In the genomic region with DNA sequence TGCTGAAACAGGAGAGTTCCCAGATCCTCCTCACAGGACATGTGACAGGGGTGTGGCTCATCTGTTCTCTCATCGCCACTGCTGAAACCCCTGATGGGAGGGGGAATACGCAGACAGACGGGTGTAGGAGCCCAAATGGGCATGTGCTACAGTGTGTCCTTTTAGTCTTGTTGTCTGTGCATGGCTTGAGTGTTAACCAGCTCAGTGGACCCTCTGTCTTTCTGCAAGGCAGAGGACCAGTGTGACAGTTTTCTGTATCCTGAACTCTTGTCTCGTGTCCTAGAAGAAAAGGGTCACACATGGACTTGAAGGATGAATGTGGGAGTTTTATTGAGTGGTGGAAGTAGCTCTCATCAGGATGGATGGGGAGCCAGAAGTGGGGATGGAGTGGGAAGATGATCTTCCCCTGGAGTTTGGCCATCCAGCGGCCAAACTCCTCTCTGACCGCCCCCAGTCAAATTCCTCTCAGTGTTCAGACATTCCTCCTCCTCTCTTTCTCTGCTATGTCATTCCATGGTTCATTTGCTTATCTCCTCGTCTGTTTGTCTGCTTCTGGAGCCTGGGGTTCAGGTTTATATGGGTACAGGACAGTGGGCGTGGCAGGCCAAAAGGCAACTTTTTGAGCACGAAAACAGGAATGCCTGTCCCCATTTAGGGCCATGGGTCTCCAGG, we compare ENCODE assay signal across 26 cellular contexts.
"Had no signal": no experiment of that assay in that cellular context is flagged by ENCODE, and none has a peak within 500 bp of the region (broad histone marks: within the 10 kb centered on the region; RNA-seq: fewer than 3 reads in every experiment).

No MANE protein-coding gene starts in this region.

- H3K9me3 ChIP-seq: adrenal gland, breast epithelium, Peyer's patch, SJCRH30 had no signal

- DNase-seq: activated CD4-positive, alpha-beta T cell treated with anti-CD3 and anti-CD28 coated beads for 4 hours; activated CD8-positive, alpha-beta memory T cell treated with anti-CD3 and anti-CD28 coated beads, Interleukin-2, amount 50 U/mL, for 4 hours; activated CD8-positive, alpha-beta T cell treated with anti-CD3 and anti-CD28 coated beads for 36 hours; activated naive CD4-positive, alpha-beta T cell treated with anti-CD3 and anti-CD28 coated beads, Interleukin-2, amount 50 U/mL, for 16 hours; activated naive CD8-positive, alpha-beta T cell treated with anti-CD3 and anti-CD28 coated beads, Interleukin-2, amount 10 ng/mL, durations not matched to agents 7 days and 5 days; adrenal gland; anterior cingulate cortex; central memory CD4-positive, alpha-beta T cell; Karpas-422; MM.1S; NCI-H1105; NCI-H1436; NCI-H1694 treated with DMSO at 0.1 percent for 48 hours; NCI-H2029 treated with DMSO at 0.1 percent for 48 hours; NCI-H524; NK-92 treated with Interleukin-12 subunit alpha and Interleukin-12 subunit beta, amount 100 ng/mL, for 24 hours; OCI-M1; Peyer's patch; Right ventricle myocardium superior; SJCRH30; SK-N-SH; T-helper 1 cell had no signal

- H3K4me2 ChIP-seq: SK-N-SH had no signal

- H3K27ac ChIP-seq: adrenal gland, breast epithelium, Peyer's patch, RWPE1, SJCRH30, WERI-Rb-1 had no signal

- H3K9ac ChIP-seq: SK-N-SH had no signal

- H3K27me3 ChIP-seq: adrenal gland, breast epithelium, Peyer's patch, SJCRH30 had no signal

- H3K36me3 ChIP-seq: adrenal gland, breast epithelium, Peyer's patch, SJCRH30, WERI-Rb-1 had no signal

- H3K4me1 ChIP-seq: adrenal gland, breast epithelium, Peyer's patch, SJCRH30 had no signal

- H3K4me3 ChIP-seq: adrenal gland, breast epithelium, K562, Peyer's patch, SJCRH30 had no signal

- FAIRE-seq: K562 had no signal
